ENCODE assay signal across 12 cellular contexts in the genomic region with DNA sequence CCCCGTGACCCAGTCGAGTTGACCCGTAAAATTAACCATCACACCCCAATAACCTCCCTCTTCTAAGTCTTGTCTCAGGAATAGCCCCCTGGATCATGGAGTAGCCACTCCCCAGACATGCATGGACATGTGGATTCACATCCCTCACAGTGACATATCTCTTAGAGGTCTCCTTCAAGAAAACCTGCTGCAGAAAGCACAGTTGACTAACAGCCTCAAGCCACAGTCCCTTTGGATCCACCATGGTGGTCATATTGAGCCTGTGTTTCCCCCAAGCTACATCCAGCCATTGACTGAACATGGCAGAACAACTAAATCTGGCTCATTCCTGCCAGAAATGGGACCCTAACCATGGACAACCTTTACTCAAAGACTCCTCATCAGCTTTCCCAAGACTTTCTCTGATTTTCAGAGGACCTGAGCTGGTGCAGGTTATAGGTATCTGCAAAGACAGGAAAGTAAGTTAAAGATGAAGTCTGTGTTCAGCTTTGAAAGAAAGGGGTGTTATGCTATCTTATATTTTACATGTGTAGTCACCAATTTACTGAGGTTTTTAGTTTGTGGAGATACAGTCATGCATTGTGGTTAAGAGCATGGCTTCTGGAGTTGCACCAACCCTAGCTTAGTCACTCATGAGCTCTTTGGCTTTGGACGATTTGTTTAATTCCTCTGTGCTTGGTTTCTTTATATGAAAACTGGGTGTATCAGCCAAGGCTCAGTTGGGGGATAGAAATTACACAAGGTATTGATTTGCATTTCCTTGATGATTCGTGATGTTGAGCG.
DNase-seq lines count a peak whose midpoint lies in the region; ATAC-seq, FAIRE-seq and TF ChIP-seq lines count a peak whose summit lies in the region.
"Had no signal": no experiment of that assay in that cellular context is flagged by ENCODE, and none has a peak within 500 bp of the region (broad histone marks: within the 10 kb centered on the region; RNA-seq: fewer than 3 reads in every experiment).

No MANE protein-coding gene starts in this region.

- no peak overlapping the region for H2AFZ ChIP-seq in osteoblast (ENCODE audit: low read length)

- ATAC-seq in body of pancreas, result no peak
- no peak for ATAC-seq in left lobe of liver

- H3K9me3 ChIP-seq in osteoblast (ENCODE audit: low read depth, low read length) (no peaks in the 10 kb centered on the region), body of pancreas (no peaks in the 10 kb centered on the region)
- H3K9me3 ChIP-seq: colonic mucosa, uterus had no signal

- H3K36me3 ChIP-seq in osteoblast (ENCODE audit: insufficient read depth, low read length), result no peaks in the 10 kb centered on the region
- H3K36me3 ChIP-seq in body of pancreas (replicated peaks in 1 of 2; ENCODE audit: insufficient read depth in 1 of 2, low read depth in 2 of 2), result no peaks in the 10 kb centered on the region
- H3K36me3 ChIP-seq: colonic mucosa, sigmoid colon, uterus had no signal

- H3K4me1 ChIP-seq in osteoblast (ENCODE audit: insufficient read depth, low read length) (peaks cover 28% of the 10 kb centered on the region), body of pancreas (no peaks in the 10 kb centered on the region)
- H3K4me1 ChIP-seq: colonic mucosa, sigmoid colon, uterus had no signal

- H3K79me2 ChIP-seq in osteoblast (ENCODE audit: insufficient read depth, low read length), result no peaks in the 10 kb centered on the region

- no peaks in the 10 kb centered on the region for H4K20me1 ChIP-seq in osteoblast (ENCODE audit: insufficient read depth, low read length)

- no peak for TF ChIP-seq CTCF in osteoblast (IDR thresholded peaks at IDR 0.05; ENCODE audit: extremely low read depth, low read depth, low read length)
- TF ChIP-seq CTCF in body of pancreas (IDR thresholded peaks at IDR 0.05), result no peak

- intact Hi-C loops in body of pancreas (cut with DNase I), result no loop called here

- no peak for TF ChIP-seq POLR2A in body of pancreas (IDR thresholded peaks at IDR 0.05)

- WGBS in body of pancreas, 2 donors, result 50 to 56% methylated on average over 6 of the region's 6 CpGs

- no peak for FAIRE-seq in GM19239 (lab: Jason Lieb, UNC)

- H3K27me3 ChIP-seq in osteoblast (ENCODE audit: insufficient read depth, low read length) (peaks cover 2% of the 10 kb centered on the region), body of pancreas (no peaks in the 10 kb centered on the region)
- H3K27me3 ChIP-seq: colonic mucosa, sigmoid colon, uterus had no signal

- DNase-seq in GM03348 (ENCODE audit: low spot score) (peak; percentile 50), NCI-H226 (peak; percentile 75), dedifferentiated amniotic fluid mesenchymal stem cell (ENCODE audit: extremely low spot score) (peak; percentile 77), osteoblast (ENCODE audit: insufficient read length, low spot score, missing footprints) (peak; percentile 73), GM19239 (ENCODE audit: insufficient read length, low spot score) (no peak), body of pancreas (no peak), left lobe of liver (ENCODE audit: low spot score) (no peak)
- DNase-seq: activated T-cell treated with anti-CD3 and anti-CD28 coated beads, Interleukin-2, amount 50 U/mL, for 24 hours; colonic mucosa; NCI-H1105; sigmoid colon; uterus had no signal

- H3K4me2 ChIP-seq in osteoblast (ENCODE audit: insufficient read depth, low read length), result peak overlapping the region; percentile 71

- H3K4me3 ChIP-seq in osteoblast (ENCODE audit: insufficient read depth, low read length) (peak overlapping the region; percentile 26), body of pancreas (no peak overlapping the region)
- H3K4me3 ChIP-seq: colonic mucosa, sigmoid colon, uterus had no signal

- no peak overlapping the region for H3K27ac ChIP-seq in osteoblast (ENCODE audit: low read depth, low read length)
- H3K27ac ChIP-seq in body of pancreas, result no peak overlapping the region
- H3K27ac ChIP-seq: colonic mucosa, sigmoid colon, uterus had no signal

Comparison
In these comparisons a context has a peak if more than half of its experiments do, and no peak if none do; other contexts are left out.
1. DNase-seq: peak in GM03348 (single experiment), NCI-H226 (single experiment), dedifferentiated amniotic fluid mesenchymal stem cell (single experiment) and osteoblast (single experiment); none in GM19239 (single experiment), body of pancreas (0 of 4) and left lobe of liver (single experiment).